ENCODE assay signal across 26 cellular contexts in the genomic region with DNA sequence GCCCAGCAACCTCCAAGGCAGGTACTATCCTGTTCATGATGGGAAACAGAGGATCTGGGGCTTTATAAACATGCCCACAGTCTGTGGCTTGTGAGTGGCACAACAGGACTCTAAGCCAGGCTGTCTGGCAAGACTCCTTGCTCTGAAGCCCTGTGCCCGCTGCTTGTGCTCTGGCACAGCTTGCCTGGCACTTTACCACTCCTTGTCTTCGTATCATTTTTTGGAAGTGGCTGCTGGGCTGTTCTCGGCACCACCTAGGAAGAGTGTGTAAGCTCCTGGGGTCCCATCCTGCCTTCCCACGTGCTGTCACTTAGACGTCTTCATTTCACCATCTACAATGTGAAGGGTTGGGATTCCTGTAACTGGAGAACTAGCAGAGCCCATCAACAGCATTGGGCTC. TPM values are rescaled to one million over a fixed set of nuclear protein-coding genes. Genes with fewer than 3 reads are reported as not detected.
A peak's percentile ranks its signal among the peaks of the same experiment; 100 is the strongest.
DNase-seq lines count a peak whose midpoint lies in the region; ATAC-seq and TF ChIP-seq lines count a peak whose summit lies in the region.
"Had no signal": no experiment of that assay in that cellular context is flagged by ENCODE, and none has a peak within 500 bp of the region (broad histone marks: within the 10 kb centered on the region; RNA-seq: fewer than 3 reads in every experiment).

No MANE protein-coding gene starts in this region.

- in situ Hi-C loops in mammary epithelial cell (cut with MboI; ENCODE audit: low sequenced_read_pairs in 2 of 2) (no loop called here), gastrocnemius medialis (cut with MboI; ENCODE audit: low sequenced_read_pairs in 4 of 4) (no loop called here)

- H3K9me3 Mint-ChIP-seq in HFFc6, result peaks cover 61% of the 10 kb centered on the region
- H3K9me3 Mint-ChIP-seq: activated T-cell treated with anti-CD3 and anti-CD28 coated beads, Interleukin-2, amount 50 U/mL, for 24 hours; brain; CD4-positive, CD25-positive, alpha-beta regulatory T cell; endodermal cell; H9; mesothelial cell of epicardium; naive thymus-derived CD4-positive, alpha-beta T cell had no signal

- no peak for TF ChIP-seq POLR2A in gastrocnemius medialis (IDR thresholded peaks at IDR 0.05)
- no peak for TF ChIP-seq POLR2A in esophagus muscularis mucosa (IDR thresholded peaks at IDR 0.05; ENCODE audit: low read depth)

- no peaks in the 10 kb centered on the region for H3K4me1 ChIP-seq in mammary epithelial cell (ENCODE audit: insufficient read depth, low read length)
- H3K4me1 ChIP-seq in gastrocnemius medialis, result peaks cover 13 to 14% of the 10 kb centered on the region in 2 donors
- peaks cover 2% of the 10 kb centered on the region for H3K4me1 ChIP-seq in smooth muscle cell (ENCODE audit: low read depth)
- no peaks in the 10 kb centered on the region for H3K4me1 ChIP-seq in esophagus muscularis mucosa

- WGBS in mammary epithelial cell (ENCODE audit: low coverage, missing lambda C conversion rate), result 7% methylated on average over 3 of the region's 5 CpGs
- 88% methylated on average over 5 of the region's 5 CpGs for WGBS in smooth muscle cell (ENCODE audit: low lambda C conversion rate)
- 82% methylated on average over 5 of the region's 5 CpGs for WGBS in esophagus muscularis mucosa

- dilution Hi-C loops in mammary epithelial cell (cut with HindIII; ENCODE audit: low sequenced_read_pairs), result no loop called here

- no peaks in the 10 kb centered on the region for H3K9me3 ChIP-seq in mammary epithelial cell (replicated peaks; ENCODE audit: insufficient read depth, low read length)
- H3K9me3 ChIP-seq in gastrocnemius medialis, result no peaks in the 10 kb centered on the region
- no peaks in the 10 kb centered on the region for H3K9me3 ChIP-seq in smooth muscle cell (replicated peaks; ENCODE audit: low read depth)
- no peaks in the 10 kb centered on the region for H3K9me3 ChIP-seq in esophagus muscularis mucosa
- H3K9me3 ChIP-seq: thyroid gland had no signal

- H3K4me2 ChIP-seq in mammary epithelial cell (ENCODE audit: insufficient read depth, low read depth, low read length), result no peak overlapping the region
- no peak overlapping the region for H3K4me2 ChIP-seq in smooth muscle cell

- DNase-seq in HFFc6, result no peak
- DNase-seq in mammary epithelial cell, result peak; percentile 48
- DNase-seq in left cardiac atrium, result no peak
- DNase-seq in gastrocnemius medialis, result peak; percentile 49 to 77
- DNase-seq in smooth muscle cell (lab: John Stamatoyannopoulos, UW; ENCODE audit: unreplicated experiment), result no peak
- DNase-seq in esophagus muscularis mucosa (ENCODE audit: extremely low spot score), result no peak
- no peak for DNase-seq in DMS 273 treated with DMSO at 0.1 percent for 48 hours (lab: John Stamatoyannopoulos, UW)
- DNase-seq: activated CD4-positive, alpha-beta T cell treated with anti-CD3 and anti-CD28 coated beads for 1 hour; activated CD8-positive, alpha-beta memory T cell treated with anti-CD3 and anti-CD28 coated beads for 24 hours; activated T-cell treated with anti-CD3 and anti-CD28 coated beads, Interleukin-2, amount 50 U/mL, for 24 hours; CD4-positive, CD25-positive, alpha-beta regulatory T cell; cortex of kidney; EL; endodermal cell; glutamatergic neuron; H9; naive thymus-derived CD4-positive, alpha-beta T cell; NCI-H2081; NCI-H345; NCI-H774; SHP77; stimulated activated CD4-positive, alpha-beta T cell treated with anti-CD3 and anti-CD28 coated beads, Interleukin-4, amount 100 ng/mL, for 4 hours; stimulated activated naive CD8-positive, alpha-beta T cell treated with anti-CD3 and anti-CD28 coated beads, Interleukin-15, Interleukin-2, amounts not matched to agents 100 U/mL and 50 U/mL, for 24 hours; thyroid gland had no signal

- H3K79me2 ChIP-seq in mammary epithelial cell (ENCODE audit: insufficient read depth, low read length), result no peaks in the 10 kb centered on the region
- no peaks in the 10 kb centered on the region for H3K79me2 ChIP-seq in smooth muscle cell (ENCODE audit: low read depth)

- H3K27me3 Mint-ChIP-seq in HFFc6 (ENCODE audit: insufficient read depth), result peaks cover 84% of the 10 kb centered on the region
- H3K27me3 Mint-ChIP-seq: activated T-cell treated with anti-CD3 and anti-CD28 coated beads, Interleukin-2, amount 50 U/mL, for 24 hours; brain; naive thymus-derived CD4-positive, alpha-beta T cell had no signal

- intact Hi-C loops in mammary epithelial cell (cut with micrococcal nuclease), result no loop called here
- intact Hi-C loops in left cardiac atrium (cut with DNase I), result no loop called here
- intact Hi-C loops in gastrocnemius medialis (cut with DNase I; ENCODE audit: low total_unique reads), result loop anchor here (2.0 kb wide), 1 partner anchor 23 kb away; no protein-coding TSS in a partner anchor
- intact Hi-C loops in esophagus muscularis mucosa (cut with DNase I), result no loop called here

- H3K36me3 ChIP-seq in mammary epithelial cell (ENCODE audit: insufficient read depth, low read length) (peaks cover 14% of the 10 kb centered on the region), gastrocnemius medialis (no peaks in the 10 kb centered on the region), smooth muscle cell (ENCODE audit: low read depth) (no peaks in the 10 kb centered on the region), esophagus muscularis mucosa (peaks cover 0 to 9% (median 4%) of the 10 kb centered on the region in 4 donors)

- H4K20me1 ChIP-seq in mammary epithelial cell (ENCODE audit: insufficient read depth, low read length) (no peaks in the 10 kb centered on the region), smooth muscle cell (ENCODE audit: low read depth) (no peaks in the 10 kb centered on the region)

- H3K27ac Mint-ChIP-seq in HFFc6, result peak overlapping the region; percentile 82
- H3K27ac Mint-ChIP-seq: activated T-cell treated with anti-CD3 and anti-CD28 coated beads, Interleukin-2, amount 50 U/mL, for 24 hours; CD4-positive, CD25-positive, alpha-beta regulatory T cell; endodermal cell; mesothelial cell of epicardium; naive thymus-derived CD4-positive, alpha-beta T cell had no signal

- no peak overlapping the region for H3K9ac ChIP-seq in mammary epithelial cell (ENCODE audit: insufficient read depth, low read length)
- H3K9ac ChIP-seq in smooth muscle cell (ENCODE audit: low read depth), result no peak overlapping the region

- peak overlapping the region; percentile 58; the same call in 1 of the 2 replicates for H3K4me3 Mint-ChIP-seq in HFFc6
- H3K4me3 Mint-ChIP-seq: activated T-cell treated with anti-CD3 and anti-CD28 coated beads, Interleukin-2, amount 50 U/mL, for 24 hours; brain; CD4-positive, CD25-positive, alpha-beta regulatory T cell; endodermal cell; H9; mesothelial cell of epicardium; naive thymus-derived CD4-positive, alpha-beta T cell had no signal

- H3K4me3 ChIP-seq in mammary epithelial cell (replicated peaks in 1 of 3; ENCODE audit: insufficient read depth in 1 of 3, low read depth in 2 of 3, low read length in 3 of 3) (no peak overlapping the region), gastrocnemius medialis (no peak overlapping the region), smooth muscle cell (no peak overlapping the region), esophagus muscularis mucosa (no peak overlapping the region)
- H3K4me3 ChIP-seq: thyroid gland had no signal

- no peak overlapping the region for H3K27ac ChIP-seq in mammary epithelial cell (ENCODE audit: insufficient read depth, low read depth, low read length)
- peak overlapping the region; percentile 62 to 73 (median 68) for H3K27ac ChIP-seq in gastrocnemius medialis
- no peak overlapping the region for H3K27ac ChIP-seq in smooth muscle cell (ENCODE audit: low read depth)
- no peak overlapping the region for H3K27ac ChIP-seq in esophagus muscularis mucosa (replicated peaks in 1 of 4)
- H3K27ac ChIP-seq: thyroid gland had no signal

- TF ChIP-seq CTCF in HFFc6 (IDR thresholded peaks at IDR 0.05) (no peak), mammary epithelial cell (conservative IDR thresholded peaks at IDR 0.05 in 1 of 2, IDR thresholded peaks at IDR 0.05 in 1 of 2; ENCODE audit: extremely low read depth in 1 of 2, insufficient read depth in 1 of 2, low read depth in 1 of 2, low read length in 2 of 2) (no peak), gastrocnemius medialis (IDR thresholded peaks at IDR 0.05 in 4 of 5, conservative IDR thresholded peaks at IDR 0.05 in 1 of 5) (no peak), smooth muscle cell (IDR thresholded peaks at IDR 0.05; ENCODE audit: borderline replicate concordance, insufficient read depth, poor library complexity, severe bottlenecking) (no peak), esophagus muscularis mucosa (IDR thresholded peaks at IDR 0.05) (no peak)

- H3K27me3 ChIP-seq in mammary epithelial cell (ENCODE audit: insufficient read depth, low read length), result no peaks in the 10 kb centered on the region
- H3K27me3 ChIP-seq in gastrocnemius medialis, result no peaks in the 10 kb centered on the region
- H3K27me3 ChIP-seq in smooth muscle cell (ENCODE audit: low read depth), result no peaks in the 10 kb centered on the region
- H3K27me3 ChIP-seq in esophagus muscularis mucosa, result no peaks in the 10 kb centered on the region
- H3K27me3 ChIP-seq: thyroid gland had no signal

- no peak for TF ChIP-seq EP300 in esophagus muscularis mucosa (IDR thresholded peaks at IDR 0.05)

- H3F3A ChIP-seq in smooth muscle cell (ENCODE audit: low read depth), result no peaks in the 10 kb centered on the region

- no TSS peak for BruUV-seq in mammary epithelial cell (replicated peaks; lab: Mats Ljungman, UMichigan)

- ATAC-seq in left cardiac atrium, result peak; percentile 30 to 55
- peak; percentile 64 to 67 for ATAC-seq in gastrocnemius medialis
- ATAC-seq: naive thymus-derived CD4-positive, alpha-beta T cell; stimulated activated naive CD8-positive, alpha-beta T cell treated with anti-CD3 and anti-CD28 coated beads, Interleukin-15, Interleukin-2, amounts not matched to agents 100 U/mL and 50 U/mL, for 24 hours had no signal

- peaks cover 51% of the 10 kb centered on the region for H3K36me3 Mint-ChIP-seq in HFFc6 (ENCODE audit: low read depth)
- H3K36me3 Mint-ChIP-seq: brain; CD4-positive, CD25-positive, alpha-beta regulatory T cell; mesothelial cell of epicardium had no signal

- H3K4me1 Mint-ChIP-seq in HFFc6 (ENCODE audit: low read depth), result peaks cover 83% of the 10 kb centered on the region
- H3K4me1 Mint-ChIP-seq: brain; naive thymus-derived CD4-positive, alpha-beta T cell had no signal

- H2AFZ ChIP-seq in mammary epithelial cell (ENCODE audit: low read depth, low read length) (no peak overlapping the region), smooth muscle cell (ENCODE audit: low read depth) (no peak overlapping the region)

- CTCF ChIA-PET in mammary epithelial cell (lab: Charles Lee; ENCODE audit: low non-redundant PET), result interaction anchor here (0.6 kb wide), 1 partner anchor 456 kb away, joined by 7 read pairs; no protein-coding TSS in a partner anchor

RNA-seq across cellular contexts. Expression of gene GLRX, which starts 59.3 kb away (rescaled TPM):
- total RNA-seq in HFFc6 (2021; fragmentation: NEBNext Ultra II Directional; extraction: Animal tissue kit (Norgen Biotek cat#: 25700)), result 100 to 1,000 TPM; 139 to 183 (median 150) TPM
- total RNA-seq in mammary epithelial cell, result 1 to 10 TPM; 3.5 to 8.3 TPM
- 8.4 TPM for polyA plus RNA-seq in mammary epithelial cell
- not detected for polyA minus RNA-seq in mammary epithelial cell
- 10 to 100 TPM; 73.1 to 76.0 TPM for total RNA-seq in left cardiac atrium
- 1,000 to 10,000 TPM; 1,042 to 2,721 (median 1,859) TPM for total RNA-seq in gastrocnemius medialis
- total RNA-seq in smooth muscle cell, result 50.8 and 81.2 TPM in 2 replicates
- polyA plus RNA-seq in smooth muscle cell, result 87.7 and 95.7 TPM in 2 replicates
- total RNA-seq in esophagus muscularis mucosa, result 10 to 100 TPM; 14.1 to 56.0 (median 34.0) TPM

Comparison
In these comparisons a context has a peak if more than half of its experiments do, and no peak if none do; other contexts are left out.
1. DNase-seq: peak in mammary epithelial cell (single experiment) and gastrocnemius medialis (2 of 2); none in HFFc6 (single experiment), left cardiac atrium (single experiment), smooth muscle cell (single experiment), esophagus muscularis mucosa (single experiment) and DMS 273 treated with DMSO at 0.1 percent for 48 hours (single experiment).
2. H3K27ac ChIP-seq: peak in gastrocnemius medialis (4 of 4); none in mammary epithelial cell (single experiment), smooth muscle cell (single experiment) and esophagus muscularis mucosa (0 of 4).
3. RNA of gene GLRX, which starts 59.3 kb away (total RNA-seq): 1,042 to 2,721 TPM in gastrocnemius medialis; 139 to 183 TPM in HFFc6, 73.1 to 76.0 TPM in left cardiac atrium, 50.8 to 81.2 TPM in smooth muscle cell, 14.1 to 56.0 TPM in esophagus muscularis mucosa and 3.5 to 8.3 TPM in mammary epithelial cell; every median in the first group is over 4 times any median in the second.